Comparison of ENCODE assay signal across 2 cellular contexts in the genomic region with DNA sequence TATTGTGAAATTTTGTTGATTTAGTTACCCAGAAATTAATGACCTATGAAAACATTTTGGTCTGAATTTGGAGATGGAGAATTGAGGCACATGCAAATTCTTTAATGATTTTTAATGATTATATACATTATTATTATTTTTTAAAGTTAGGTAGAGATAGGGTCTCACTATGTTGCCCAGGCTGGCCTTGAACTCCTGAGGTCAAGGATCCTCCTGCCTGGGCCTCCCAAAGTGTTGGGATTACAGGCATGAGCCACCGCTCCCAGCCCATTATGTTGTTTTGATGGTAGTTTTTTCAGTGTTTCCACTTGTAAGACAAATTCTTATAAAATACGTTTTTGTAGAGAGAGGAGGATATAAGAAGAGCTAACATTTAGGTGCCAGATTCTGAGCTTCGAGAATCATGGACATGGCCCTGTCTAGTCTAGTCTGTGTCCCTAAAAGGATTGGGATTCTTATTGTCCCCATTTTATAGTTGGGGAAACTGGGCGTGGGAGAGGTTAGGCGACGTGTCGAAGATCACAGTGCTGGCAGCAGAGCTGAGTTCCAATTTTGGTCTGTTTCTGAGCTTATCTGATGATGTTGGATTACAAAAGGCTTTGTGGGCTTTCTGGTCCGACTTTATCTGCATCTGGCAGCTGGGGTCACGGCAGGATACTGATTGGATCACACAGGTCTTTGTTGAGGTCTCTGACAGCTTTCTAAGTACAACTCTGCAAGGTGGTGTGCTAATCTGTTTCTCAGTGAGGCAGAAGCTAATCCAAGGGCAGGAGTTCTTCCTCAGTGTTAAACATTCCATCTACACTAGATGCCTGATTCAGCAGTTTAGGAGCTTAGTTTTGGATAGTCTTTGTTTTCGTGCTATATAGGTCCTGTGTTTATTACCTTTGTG.
TF ChIP-seq lines count a peak whose summit lies in the region.

No MANE protein-coding gene starts in this region.

TF ChIP-seq in SK-N-SH, 30 proteins besides CTCF, POLR2A, EP300 and RAD21:
- TF ChIP-seq YY1 (IDR thresholded peaks at IDR 0.05; ENCODE audit: low read depth): no peak
- no peak for TF ChIP-seq TEAD4 (IDR thresholded peaks at IDR 0.05; ENCODE audit: borderline replicate concordance, insufficient read depth)
- TF ChIP-seq GATA2 (CRISPR knock-in tag; IDR thresholded peaks at IDR 0.05): peak; percentile 79
- TF ChIP-seq MXI1 (IDR thresholded peaks at IDR 0.05; ENCODE audit: low read depth, low read length): peak; percentile 47

TF ChIP-seq in SK-N-SH treated with all-trans-retinoic acid at 6 μM for 48 hours, 23 proteins besides CTCF, POLR2A, EP300 and RAD21:
- no peak for TF ChIP-seq PPARA (CRISPR knock-in tag; IDR thresholded peaks at IDR 0.05; ENCODE audit: borderline replicate concordance)
